21 cellular contexts compared by ENCODE assay signal in genomic region chr16:60684002-60684401, GRCh38.
DNase-seq lines count a peak whose midpoint lies in the region; ATAC-seq and TF ChIP-seq lines count a peak whose summit lies in the region.
"Had no signal": no experiment of that assay in that cellular context is flagged by ENCODE, and none has a peak within 500 bp of the region (broad histone marks: within the 10 kb centered on the region; RNA-seq: fewer than 3 reads in every experiment).

No MANE protein-coding gene starts in this region.

- H3K27ac ChIP-seq in KMS-11, result no peak overlapping the region
- H3K27ac ChIP-seq in PC-3 (ENCODE audit: low read length), result no peak overlapping the region
- no peak overlapping the region for H3K27ac ChIP-seq in left ventricle myocardium inferior (replicated peaks)
- H3K27ac ChIP-seq: A549; BLaER1 treated with 17β-estradiol and CSF1 and Interleukin-3, amounts not matched to agents 10 nM and 100 nM; GM23248 had no signal

- H3K4me1 ChIP-seq in KMS-11 (ENCODE audit: low read depth, poor library complexity, severe bottlenecking) (peaks cover 3% of the 10 kb centered on the region), PC-3 (ENCODE audit: insufficient read depth, low read length) (no peaks in the 10 kb centered on the region), left ventricle myocardium inferior (no peaks in the 10 kb centered on the region)
- H3K4me1 ChIP-seq: A549; BE2C; BLaER1 treated with 17β-estradiol and CSF1 and Interleukin-3, amounts not matched to agents 10 nM and 100 nM had no signal

- H3K4me3 ChIP-seq in KMS-11 (IDR thresholded peaks at IDR 0.05; ENCODE audit: insufficient read depth, low read depth, low read length), result no peak overlapping the region
- no peak overlapping the region for H3K4me3 ChIP-seq in PC-3 (ENCODE audit: low read length)
- H3K4me3 ChIP-seq in left ventricle myocardium inferior, result no peak overlapping the region
- H3K4me3 ChIP-seq: A549; BLaER1 treated with 17β-estradiol and CSF1 and Interleukin-3, amounts not matched to agents 10 nM and 100 nM; GM23248 had no signal

- no peaks in the 10 kb centered on the region for H3K9me2 ChIP-seq in PC-3 (replicated peaks; ENCODE audit: low read length)

- no peaks in the 10 kb centered on the region for H3K36me3 ChIP-seq in KMS-11 (ENCODE audit: insufficient read depth)
- H3K36me3 ChIP-seq in PC-3 (ENCODE audit: low read depth, low read length), result no peaks in the 10 kb centered on the region
- H3K36me3 ChIP-seq in left ventricle myocardium inferior, result no peaks in the 10 kb centered on the region
- H3K36me3 ChIP-seq: BE2C; BLaER1 treated with 17β-estradiol and CSF1 and Interleukin-3, amounts not matched to agents 10 nM and 100 nM had no signal

- H3F3A ChIP-seq in PC-3 (ENCODE audit: low read length, unreplicated experiment), result no peaks in the 10 kb centered on the region

- CTCF ChIA-PET in PC-3 (lab: Charles Lee), result no interaction called here

- POLR2A ChIA-PET in PC-3 (lab: Charles Lee; ENCODE audit: unreplicated experiment), result no interaction called here

- H2AFZ ChIP-seq in KMS-11 (ENCODE audit: low read depth) (no peak overlapping the region), PC-3 (ENCODE audit: low read length) (no peak overlapping the region)
- H2AFZ ChIP-seq: GM23248 had no signal

- intact Hi-C loops in PC-3 (cut with micrococcal nuclease), result no loop called here
- intact Hi-C loops in left ventricle myocardium inferior (cut with micrococcal nuclease), result no loop called here

- H3K27me3 ChIP-seq in KMS-11 (ENCODE audit: insufficient read depth, low read depth), result no peaks in the 10 kb centered on the region
- H3K27me3 ChIP-seq in PC-3 (ENCODE audit: low read length), result no peaks in the 10 kb centered on the region
- H3K27me3 ChIP-seq in left ventricle myocardium inferior (ENCODE audit: low read depth), result no peaks in the 10 kb centered on the region
- H3K27me3 ChIP-seq: BE2C; BLaER1 treated with 17β-estradiol and CSF1 and Interleukin-3, amounts not matched to agents 10 nM and 100 nM had no signal

- TF ChIP-seq CTCF in KMS-11 (conservative IDR thresholded peaks at IDR 0.05; ENCODE audit: low read depth, low read length), result no peak
- TF ChIP-seq CTCF in PC-3 (conservative IDR thresholded peaks at IDR 0.05; ENCODE audit: low read depth, low read length), result no peak
- no peak for TF ChIP-seq CTCF in left ventricle myocardium inferior (IDR thresholded peaks at IDR 0.05; ENCODE audit: borderline replicate concordance)

- no peaks in the 10 kb centered on the region for H4K20me1 ChIP-seq in KMS-11 (ENCODE audit: insufficient read depth)
- no peaks in the 10 kb centered on the region for H4K20me1 ChIP-seq in PC-3 (ENCODE audit: low read length)
- H4K20me1 ChIP-seq: BLaER1 treated with 17β-estradiol and CSF1 and Interleukin-3, amounts not matched to agents 10 nM and 100 nM had no signal

- DNase-seq in OCI-M1 (lab: John Stamatoyannopoulos, UW), result peak; percentile 13
- DNase-seq in PC-3, result no peak
- no peak for DNase-seq in left ventricle myocardium inferior
- no peak for DNase-seq in SKM-1 (lab: John Stamatoyannopoulos, UW; ENCODE audit: unreplicated experiment)
- DNase-seq: 8988T; ACHN; AML-193; BE2C; CD4-positive, alpha-beta T cell; CD8-positive, alpha-beta memory T cell; DMS 273 treated with DMSO at 0.1 percent for 48 hours; DMS79; EL; GDM1; GM23248; H7; HCEC 1CT had no signal

- H3K9ac ChIP-seq in KMS-11 (no peak overlapping the region), PC-3 (ENCODE audit: low read length) (no peak overlapping the region)
- H3K9ac ChIP-seq: BLaER1 treated with 17β-estradiol and CSF1 and Interleukin-3, amounts not matched to agents 10 nM and 100 nM; GM23248 had no signal

- H3K4me2 ChIP-seq in KMS-11, result 0 out of 2 replicates have a peak overlapping the region, but pooled peaks have one; percentile 6
- no peak overlapping the region for H3K4me2 ChIP-seq in PC-3 (ENCODE audit: low read length)
- H3K4me2 ChIP-seq: A549; BLaER1 treated with 17β-estradiol and CSF1 and Interleukin-3, amounts not matched to agents 10 nM and 100 nM had no signal

- H3K9me3 ChIP-seq in PC-3 (ENCODE audit: low read length), result no peaks in the 10 kb centered on the region
- H3K9me3 ChIP-seq in left ventricle myocardium inferior (replicated peaks), result peaks cover 25% of the 10 kb centered on the region
- H3K9me3 ChIP-seq: BE2C; BLaER1 treated with 17β-estradiol and CSF1 and Interleukin-3, amounts not matched to agents 10 nM and 100 nM had no signal

- no TSS peak for BruUV-seq in PC-3 (replicated peaks; lab: Mats Ljungman, UMichigan)

- ATAC-seq in GM18867 (IDR thresholded peaks at IDR 0.05; ENCODE audit: unreplicated experiment) (peak; percentile 47), PC-3 (no peak)
- ATAC-seq: A549 had no signal

- H3K79me2 ChIP-seq in KMS-11 (ENCODE audit: insufficient read depth, low read depth) (no peaks in the 10 kb centered on the region), PC-3 (ENCODE audit: low read length) (no peaks in the 10 kb centered on the region)
